Comparison of ENCODE assay signal across 8 cellular contexts in genomic region chr7:101602484-101603241, GRCh38. TPM values are rescaled to one million over a fixed set of nuclear protein-coding genes. Genes with fewer than 3 reads are reported as not detected.
A peak's percentile ranks its signal among the peaks of the same experiment; 100 is the strongest.
DNase-seq lines count a peak whose midpoint lies in the region; ATAC-seq, FAIRE-seq and TF ChIP-seq lines count a peak whose summit lies in the region.

No MANE protein-coding gene starts in this region.

- H3K27ac ChIP-seq in AG04450 (ENCODE audit: low read depth, low read length) = no peak overlapping the region
- peak overlapping the region; percentile 60 for H3K27ac ChIP-seq in WERI-Rb-1
- H3K27ac ChIP-seq in breast epithelium = no peak overlapping the region
- H3K27ac ChIP-seq in keratinocyte (ENCODE audit: control insufficient read depth, insufficient read depth, low read length) = no peak overlapping the region

- H2AFZ ChIP-seq in keratinocyte (ENCODE audit: control insufficient read depth, low read length) = no peak overlapping the region

- H3K9me3 ChIP-seq in AG04450 (ENCODE audit: control insufficient read depth, insufficient read depth, low read length) (no peaks in the 10 kb centered on the region; the same call in 1 of the 2 replicates), WERI-Rb-1 (ENCODE audit: severe bottlenecking) (no peaks in the 10 kb centered on the region), breast epithelium (no peaks in the 10 kb centered on the region), keratinocyte (ENCODE audit: control insufficient read depth, low read depth, low read length) (no peaks in the 10 kb centered on the region)

- TF ChIP-seq POLR2A in breast epithelium (IDR thresholded peaks at IDR 0.05) = no peak

- no peaks in the 10 kb centered on the region for H4K20me1 ChIP-seq in keratinocyte (ENCODE audit: control insufficient read depth, extremely low read depth, insufficient read depth, low read length)

- no peak overlapping the region for H3K4me3 ChIP-seq in AG04450 (ENCODE audit: low read depth, low read length)
- H3K4me3 ChIP-seq in WERI-Rb-1 (ENCODE audit: low read depth, low read length) = no peak overlapping the region; the same call in 1 of the 2 replicates
- no peak overlapping the region for H3K4me3 ChIP-seq in breast epithelium
- no peak overlapping the region for H3K4me3 ChIP-seq in keratinocyte (ENCODE audit: control insufficient read depth in 2 of 3, extremely low read depth in 1 of 3, insufficient read depth in 2 of 3, low read depth in 1 of 3, low read length in 3 of 3)

- no peaks in the 10 kb centered on the region for H3K4me1 ChIP-seq in breast epithelium
- H3K4me1 ChIP-seq in keratinocyte (ENCODE audit: control insufficient read depth, extremely low read depth, insufficient read depth, low read length) = no peaks in the 10 kb centered on the region

- no peaks in the 10 kb centered on the region for H3K9me1 ChIP-seq in keratinocyte (ENCODE audit: control insufficient read depth, extremely low read depth, insufficient read depth, low read length)

- peak; percentile 95 for TF ChIP-seq CTCF in AG04450 (IDR thresholded peaks at IDR 0.05; ENCODE audit: low read depth, low read length)
- peak; percentile 96 for TF ChIP-seq CTCF in WERI-Rb-1 (IDR thresholded peaks at IDR 0.05; ENCODE audit: low read depth, low read length)
- TF ChIP-seq CTCF in breast epithelium (IDR thresholded peaks at IDR 0.05) = peak in 2 of 3 donors; percentile 66 to 67
- TF ChIP-seq CTCF in keratinocyte (optimal IDR thresholded peaks at IDR 0.05 in 1 of 3, IDR thresholded peaks at IDR 0.05 in 1 of 3, conservative IDR thresholded peaks at IDR 0.05 in 1 of 3; ENCODE audit: extremely low read depth in 1 of 3, insufficient read depth in 2 of 3, low read length in 3 of 3) = peak; percentile 83 to 98 (median 96)

- peak; percentile 53 for ATAC-seq in GM18909 (IDR thresholded peaks at IDR 0.05; ENCODE audit: poor library complexity, unreplicated experiment)
- no peak for ATAC-seq in HG03521 (IDR thresholded peaks at IDR 0.05; ENCODE audit: unreplicated experiment)

- no peak overlapping the region for H3K9ac ChIP-seq in keratinocyte (ENCODE audit: control insufficient read depth, extremely low read depth, insufficient read depth, low read length)

- H3K27me3 ChIP-seq in AG04450 (ENCODE audit: control insufficient read depth, insufficient read depth, low read length) (peaks cover 4% of the 10 kb centered on the region), WERI-Rb-1 (ENCODE audit: insufficient read depth, low read depth, severe bottlenecking) (no peaks in the 10 kb centered on the region), breast epithelium (peaks cover 0 to 15% of the 10 kb centered on the region in 2 donors), keratinocyte (ENCODE audit: control insufficient read depth, extremely low read depth, insufficient read depth, low read length) (no peaks in the 10 kb centered on the region)

- intact Hi-C loops in breast epithelium (cut with DNase I; ENCODE audit: low total_unique reads) = no loop called here

- dilution Hi-C loops in keratinocyte (cut with MboI; ENCODE audit: extremely low pct_ligation_motif_present, low sequenced_read_pairs) = no loop called here

- POLR2A ChIA-PET in AG04450 (lab: Yijun Ruan, JAX) = interaction anchor here (0.5 to 0.6 kb wide), 2 partner anchors 131 to 657 kb away, joined by 5 to 6 read pairs; no protein-coding TSS in a partner anchor

- H3K79me2 ChIP-seq in keratinocyte (ENCODE audit: control insufficient read depth, insufficient read depth, low read length) = no peaks in the 10 kb centered on the region

- DNase-seq in AG04450 (ENCODE audit: low read depth, low spot score) (peak; percentile 26), NCI-H2029 treated with DMSO at 0.1 percent for 48 hours (lab: John Stamatoyannopoulos, UW) (peak; percentile 15), WERI-Rb-1 (peak; percentile 89), breast epithelium (ENCODE audit: low spot score in 2 of 2) (peak in 1 of 2 donors; percentile 64), keratinocyte (ENCODE audit: low read depth, low spot score) (no peak)
- DNase-seq in stimulated activated CD4-positive, alpha-beta T cell treated with anti-CD3 and anti-CD28 coated beads, Interleukin-1b, Interleukin-23, amount 100 ng/mL, for 1 hour (ENCODE audit: low read depth in 2 of 2) = peak; percentile 19 to 47

- H3K4me2 ChIP-seq in keratinocyte (ENCODE audit: control insufficient read depth, extremely low read depth, insufficient read depth, low read depth, low read length) = no peak overlapping the region

- FAIRE-seq in keratinocyte (lab: Jason Lieb, UNC) = peak; percentile 41

- CTCF ChIA-PET in AG04450 (lab: Charles Lee) = interaction anchor here (0.6 to 2.2 kb wide), 22 partner anchors 9 to 670 kb away, joined by 3 to 16 read pairs (median 3); no protein-coding TSS in a partner anchor

- H3K36me3 ChIP-seq in WERI-Rb-1 (no peaks in the 10 kb centered on the region), breast epithelium (no peaks in the 10 kb centered on the region), keratinocyte (ENCODE audit: control insufficient read depth in 2 of 2, extremely low read depth in 1 of 2, insufficient read depth in 2 of 2, low read length in 2 of 2) (no peaks in the 10 kb centered on the region)

RNA-seq across cellular contexts. Expression of gene MYL10, which starts 26.4 kb away (rescaled TPM):
- not detected in 2 replicates for polyA plus RNA-seq in AG04450 (2011; rRNA removed)
- polyA minus RNA-seq in AG04450 (2011; rRNA and poly(A)+ RNA removed) = not detected in 2 replicates
- total RNA-seq in breast epithelium = not detected
- polyA plus RNA-seq in keratinocyte = not detected in 3 replicates
- polyA plus RNA-seq in keratinocyte (2011; ENCODE audit: low read depth) = not detected
- polyA plus RNA-seq in keratinocyte (2011; cell fraction: cytosol; rRNA removed) = not detected in 2 replicates
- not detected in 2 replicates for polyA plus RNA-seq in keratinocyte (2011; cell fraction: nucleus; rRNA removed)
- polyA plus RNA-seq in keratinocyte (2012; ENCODE audit: low replicate concordance) = not detected in 2 replicates
- polyA minus RNA-seq in keratinocyte = not detected in 3 replicates
- not detected for polyA minus RNA-seq in keratinocyte (2011; cell fraction: cytosol; rRNA and poly(A)+ RNA removed)
- polyA minus RNA-seq in keratinocyte (2011; cell fraction: nucleus; rRNA and poly(A)+ RNA removed) = not detected in 2 replicates
